ENCODE assay signal across 13 cellular contexts in the genomic region with DNA sequence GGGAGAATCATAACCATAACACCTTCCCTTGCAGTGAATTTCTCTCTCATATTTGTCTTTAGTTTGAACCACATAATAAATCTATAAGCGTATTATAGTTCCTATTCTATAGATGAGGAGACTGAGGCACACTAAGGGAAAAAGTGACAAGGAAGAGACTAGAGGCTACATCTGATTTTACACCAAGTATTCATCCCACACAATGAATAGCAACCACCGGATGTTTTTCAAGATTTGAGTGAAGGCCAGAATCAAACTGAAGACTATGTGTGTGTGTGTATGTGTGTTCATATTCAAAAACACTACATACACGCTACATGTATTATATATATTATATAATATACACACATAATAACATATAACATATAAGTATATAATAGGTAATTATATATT. TPM values are rescaled to one million over a fixed set of nuclear protein-coding genes. Genes with fewer than 3 reads are reported as not detected.
DNase-seq lines count a peak whose midpoint lies in the region; ATAC-seq and TF ChIP-seq lines count a peak whose summit lies in the region.
"Had no signal": no experiment of that assay in that cellular context is flagged by ENCODE, and none has a peak within 500 bp of the region (broad histone marks: within the 10 kb centered on the region; RNA-seq: fewer than 3 reads in every experiment).

No MANE protein-coding gene starts in this region.

- peaks cover 6% of the 10 kb centered on the region for H3F3A ChIP-seq in OCI-LY1 (ENCODE audit: insufficient read depth, low read length)

- H3K27ac Mint-ChIP-seq in activated CD4-positive, alpha-beta T cell treated with anti-CD3 and anti-CD28 coated beads, Interleukin-2, amount 10 ng/mL, durations not matched to agents 24 days and 14 days, result peak overlapping the region; percentile 98
- H3K27ac Mint-ChIP-seq: endodermal cell had no signal

- no peaks in the 10 kb centered on the region for H3K9me2 ChIP-seq in OCI-LY1 (ENCODE audit: low read depth, low read length)

- H3K27ac ChIP-seq in OCI-LY1 (ENCODE audit: low read depth, low read length, poor library complexity, severe bottlenecking) (peak overlapping the region; percentile 100), colonic mucosa (peak overlapping the region; percentile 25), gastrocnemius medialis (peak overlapping the region; percentile 97 to 100 (median 98))

- no peak for ATAC-seq in gastrocnemius medialis
- no peak for ATAC-seq in GM21381 (IDR thresholded peaks at IDR 0.05; ENCODE audit: unreplicated experiment)
- no peak for ATAC-seq in GM18520 (IDR thresholded peaks at IDR 0.05; ENCODE audit: unreplicated experiment)

- H3K4me3 Mint-ChIP-seq in activated CD4-positive, alpha-beta T cell treated with anti-CD3 and anti-CD28 coated beads, Interleukin-2, amount 10 ng/mL, durations not matched to agents 24 days and 14 days, result peak overlapping the region; percentile 83
- H3K4me3 Mint-ChIP-seq: endodermal cell had no signal

- no peak for TF ChIP-seq POLR2A in gastrocnemius medialis (IDR thresholded peaks at IDR 0.05)

- no peaks in the 10 kb centered on the region for H3K79me2 ChIP-seq in OCI-LY1 (ENCODE audit: insufficient read depth, low read length)

- in situ Hi-C loops in gastrocnemius medialis (cut with MboI; ENCODE audit: low sequenced_read_pairs in 4 of 4), result no loop called here

- no peaks in the 10 kb centered on the region for H4K20me1 ChIP-seq in OCI-LY1 (ENCODE audit: insufficient read depth, low read length)

- H3K27me3 ChIP-seq in OCI-LY1 (ENCODE audit: insufficient read depth, low read length) (no peaks in the 10 kb centered on the region), colonic mucosa (no peaks in the 10 kb centered on the region), gastrocnemius medialis (no peaks in the 10 kb centered on the region)

- no peaks in the 10 kb centered on the region for H3K9me3 ChIP-seq in OCI-LY1 (ENCODE audit: low read length)
- H3K9me3 ChIP-seq in colonic mucosa, result no peaks in the 10 kb centered on the region
- no peaks in the 10 kb centered on the region for H3K9me3 ChIP-seq in gastrocnemius medialis

- no peaks in the 10 kb centered on the region for H3K9me3 Mint-ChIP-seq in activated CD4-positive, alpha-beta T cell treated with anti-CD3 and anti-CD28 coated beads, Interleukin-2, amount 10 ng/mL, durations not matched to agents 24 days and 14 days
- H3K9me3 Mint-ChIP-seq: endodermal cell had no signal

- peak overlapping the region; percentile 85 for H3K9ac ChIP-seq in OCI-LY1 (ENCODE audit: low read length)
- peak overlapping the region in 1 of 2 donors; percentile 36 for H3K9ac ChIP-seq in colonic mucosa (ENCODE audit: low read depth in 2 of 2, low read length in 2 of 2)

- peak overlapping the region; percentile 75 for H3K4me2 ChIP-seq in OCI-LY1 (ENCODE audit: low read length)

- H3K36me3 Mint-ChIP-seq in activated CD4-positive, alpha-beta T cell treated with anti-CD3 and anti-CD28 coated beads, Interleukin-2, amount 10 ng/mL, durations not matched to agents 24 days and 14 days (ENCODE audit: low read depth), result peaks cover 11% of the 10 kb centered on the region

- H2AFZ ChIP-seq in OCI-LY1 (ENCODE audit: low read length), result no peak overlapping the region

- H3K4me3 ChIP-seq in OCI-LY1 (ENCODE audit: low read depth, low read length, poor library complexity, severe bottlenecking) (peak overlapping the region; percentile 53), colonic mucosa (no peak overlapping the region), gastrocnemius medialis (peak overlapping the region; percentile 31 to 80 (median 67))

- H3K4me1 Mint-ChIP-seq in activated CD4-positive, alpha-beta T cell treated with anti-CD3 and anti-CD28 coated beads, Interleukin-2, amount 10 ng/mL, durations not matched to agents 24 days and 14 days, result peaks cover 70% of the 10 kb centered on the region
- H3K4me1 Mint-ChIP-seq: endodermal cell had no signal

- peak; percentile 69 for DNase-seq in activated CD4-positive, alpha-beta T cell treated with anti-CD3 and anti-CD28 coated beads, Interleukin-2, amount 10 ng/mL, durations not matched to agents 24 days and 14 days
- no peak for DNase-seq in activated CD4-positive, alpha-beta T cell treated with anti-CD3 and anti-CD28 coated beads for 1 hour
- DNase-seq in colonic mucosa, result no peak
- DNase-seq in gastrocnemius medialis, result no peak
- DNase-seq in NCI-H1417 treated with DMSO at 0.1 percent for 48 hours (lab: John Stamatoyannopoulos, UW), result no peak
- DNase-seq: endodermal cell had no signal

- no peaks in the 10 kb centered on the region for H3K36me3 ChIP-seq in OCI-LY1 (ENCODE audit: insufficient read depth, low read length)
- no peaks in the 10 kb centered on the region for H3K36me3 ChIP-seq in colonic mucosa
- H3K36me3 ChIP-seq in gastrocnemius medialis, result no peaks in the 10 kb centered on the region

- no peaks in the 10 kb centered on the region for H3K27me3 Mint-ChIP-seq in activated CD4-positive, alpha-beta T cell treated with anti-CD3 and anti-CD28 coated beads, Interleukin-2, amount 10 ng/mL, durations not matched to agents 24 days and 14 days

- TF ChIP-seq CTCF in OCI-LY1 (IDR thresholded peaks at IDR 0.05; ENCODE audit: low read length) (no peak), colonic mucosa (IDR thresholded peaks at IDR 0.05) (no peak), gastrocnemius medialis (IDR thresholded peaks at IDR 0.05 in 4 of 5, conservative IDR thresholded peaks at IDR 0.05 in 1 of 5) (no peak)

- intact Hi-C loops in activated CD4-positive, alpha-beta T cell treated with anti-CD3 and anti-CD28 coated beads, Interleukin-2, amount 10 ng/mL, durations not matched to agents 24 days and 14 days (cut with micrococcal nuclease), result loop anchor here (1.0 to 10.0 kb wide), 5 partner anchors 8 to 1293 kb away; no protein-coding TSS in a partner anchor
- intact Hi-C loops in colonic mucosa (cut with DNase I) (no loop called here), gastrocnemius medialis (cut with DNase I; ENCODE audit: low total_unique reads) (loop anchor here (2.0 kb wide), 1 partner anchor 31 kb away; no protein-coding TSS in a partner anchor)

- H3K4me1 ChIP-seq in OCI-LY1 (ENCODE audit: insufficient read depth, low read length, severe bottlenecking), result peaks cover 100% of the 10 kb centered on the region
- no peaks in the 10 kb centered on the region for H3K4me1 ChIP-seq in colonic mucosa
- peaks cover 56 to 64% of the 10 kb centered on the region in 2 donors for H3K4me1 ChIP-seq in gastrocnemius medialis

RNA-seq across cellular contexts. Expression of a gene that starts 4.7 kb away (rescaled TPM):
- 21.1 and 21.6 TPM in 2 replicates for total RNA-seq in activated CD4-positive, alpha-beta T cell treated with anti-CD3 and anti-CD28 coated beads, Interleukin-2, amount 10 ng/mL, durations not matched to agents 24 days and 14 days
- total RNA-seq in colonic mucosa (10 to 100 TPM in 1 of 2 donors, 1 to 10 TPM in 1; 1.3 to 13.4 TPM), gastrocnemius medialis (100 to 1,000 TPM; 335 to 819 (median 539) TPM)

RNA-seq across cellular contexts. Expression of a gene that starts 25.5 kb away (rescaled TPM):
- not detected in 2 replicates for total RNA-seq in activated CD4-positive, alpha-beta T cell treated with anti-CD3 and anti-CD28 coated beads, Interleukin-2, amount 10 ng/mL, durations not matched to agents 24 days and 14 days
- total RNA-seq in colonic mucosa, result not detected
- total RNA-seq in gastrocnemius medialis, result under 1 TPM in 2 of 4 donors, not detected in 2; 0.56 to 0.61 TPM
- total RNA-seq: activated CD8-positive, alpha-beta memory T cell treated with anti-CD3 and anti-CD28 coated beads for 36 hours; endodermal cell; glomerular endothelial cell; T-helper 1 cell treated with Interleukin-12 subunit alpha and Interleukin-12 subunit beta and Interleukin-4 antibody, amounts not matched to agents 30 ng/mL and 1 ng/mL, for 36 hours; ureter had no signal

RNA-seq across cellular contexts. Expression of a gene that starts 44.5 kb away (rescaled TPM):
- not detected in 2 replicates for total RNA-seq in activated CD4-positive, alpha-beta T cell treated with anti-CD3 and anti-CD28 coated beads, Interleukin-2, amount 10 ng/mL, durations not matched to agents 24 days and 14 days
- total RNA-seq in colonic mucosa, result not detected
- total RNA-seq in gastrocnemius medialis, result not detected
- total RNA-seq: activated CD8-positive, alpha-beta memory T cell treated with anti-CD3 and anti-CD28 coated beads for 36 hours; endodermal cell; glomerular endothelial cell; T-helper 1 cell treated with Interleukin-12 subunit alpha and Interleukin-12 subunit beta and Interleukin-4 antibody, amounts not matched to agents 30 ng/mL and 1 ng/mL, for 36 hours; ureter had no signal

RNA-seq across cellular contexts. Expression of a gene that starts 54.5 kb away (rescaled TPM):
- total RNA-seq in activated CD4-positive, alpha-beta T cell treated with anti-CD3 and anti-CD28 coated beads, Interleukin-2, amount 10 ng/mL, durations not matched to agents 24 days and 14 days, result 1.3 and 1.7 TPM in 2 replicates
- total RNA-seq in colonic mucosa (1 to 10 TPM; 2.2 to 2.7 TPM), gastrocnemius medialis (under 1 TPM in 1 of 4 donors, not detected in 3; 0.11 TPM)

Comparison
In these comparisons a context has a peak if more than half of its experiments do, and no peak if none do; other contexts are left out.
1. H3K27ac ChIP-seq: peak in every context shown above with its lines; median percentile 100 in OCI-LY1; 98 in gastrocnemius medialis; 25 in colonic mucosa.
2. RNA of a gene that starts 4.7 kb away (total RNA-seq): 335 to 819 TPM in gastrocnemius medialis; 21.1 to 21.6 TPM in activated CD4-positive, alpha-beta T cell treated with anti-CD3 and anti-CD28 coated beads, Interleukin-2, amount 10 ng/mL, durations not matched to agents 24 days and 14 days and 1.3 to 13.4 TPM in colonic mucosa; every median in the first group is over 10 times any median in the second.